8 cellular contexts compared by ENCODE assay signal in genomic region chr2:85540131-85540587, GRCh38. TPM values are rescaled to one million over a fixed set of nuclear protein-coding genes. Genes with fewer than 3 reads are reported as not detected.
DNase-seq lines count a peak whose midpoint lies in the region; ATAC-seq and TF ChIP-seq lines count a peak whose summit lies in the region.

No MANE protein-coding gene starts in this region.

- no peak for TF ChIP-seq CTCF in AG04450 (IDR thresholded peaks at IDR 0.05; ENCODE audit: low read depth, low read length)
- TF ChIP-seq CTCF in IMR-90 (conservative IDR thresholded peaks at IDR 0.05; ENCODE audit: low read depth, low read length) = no peak
- no peak for TF ChIP-seq CTCF in astrocyte of the spinal cord (IDR thresholded peaks at IDR 0.05; ENCODE audit: low read depth, low read length)
- TF ChIP-seq CTCF in vagina (IDR thresholded peaks at IDR 0.05) = no peak

- peak overlapping the region; percentile 97 for H3K9ac ChIP-seq in IMR-90 (ENCODE audit: low read depth, low read length)

- peaks cover 8% of the 10 kb centered on the region; the same call in 1 of the 2 replicates for H3K9me1 ChIP-seq in IMR-90 (ENCODE audit: insufficient read depth, low read length)

- no peak overlapping the region for H4K91ac ChIP-seq in IMR-90 (ENCODE audit: insufficient read depth, low read depth, low read length)

- no peak overlapping the region for H2AK5ac ChIP-seq in IMR-90 (ENCODE audit: low read depth, low read length)

- H2AFZ ChIP-seq in IMR-90 (replicated peaks; ENCODE audit: low read length, poor library complexity) = no peak overlapping the region

- H3K36me3 ChIP-seq in IMR-90 (ENCODE audit: control insufficient read depth, insufficient read depth, low read length) (peaks cover 26% of the 10 kb centered on the region), vagina (peaks cover 0 to 34% of the 10 kb centered on the region in 2 donors)

- ATAC-seq in IMR-90 (ENCODE audit: low read depth) = no peak
- no peak for ATAC-seq in GM18505 (IDR thresholded peaks at IDR 0.05; ENCODE audit: unreplicated experiment)

- no TSS peak for BruUV-seq in IMR-90 (replicated peaks; lab: Mats Ljungman, UMichigan)

- no peak overlapping the region for H2BK20ac ChIP-seq in IMR-90 (ENCODE audit: low read depth, low read length)

- peak overlapping the region in 1 of 2 experiments; percentile 62; a peak in 1 of 4 replicates for H4K8ac ChIP-seq in IMR-90 (ENCODE audit: low read depth in 2 of 2, low read length in 2 of 2)

- H2BK120ac ChIP-seq in IMR-90 (ENCODE audit: low read depth, low read length) = peak overlapping the region; percentile 31; the same call in 1 of the 2 replicates

- H3K9me3 ChIP-seq in AG04450 (ENCODE audit: control insufficient read depth, insufficient read depth, low read length) (no peaks in the 10 kb centered on the region; the same call in 1 of the 2 replicates), IMR-90 (ENCODE audit: control insufficient read depth, insufficient read depth, low read length) (no peaks in the 10 kb centered on the region), vagina (no peaks in the 10 kb centered on the region)

- H4K20me1 ChIP-seq in IMR-90 (ENCODE audit: insufficient read depth, low read length) = peaks cover 61% of the 10 kb centered on the region

- peak overlapping the region; percentile 50 for H3K27ac ChIP-seq in AG04450 (ENCODE audit: low read depth, low read length)
- peak overlapping the region; percentile 92 for H3K27ac ChIP-seq in IMR-90 (ENCODE audit: insufficient read depth, low read length)
- H3K27ac ChIP-seq in vagina = peak overlapping the region; percentile 99

- TF ChIP-seq RAD21 in IMR-90 (IDR thresholded peaks at IDR 0.05; ENCODE audit: low read length) = no peak

- peak overlapping the region; percentile 93 for H3K4ac ChIP-seq in IMR-90 (ENCODE audit: low read depth, low read length)

- DNase-seq in AG04450 (ENCODE audit: low read depth, low spot score) (no peak), IMR-90 (peak; percentile 32), astrocyte of the spinal cord (ENCODE audit: low read depth, low spot score) (no peak), medulla oblongata (ENCODE audit: extremely low spot score) (peak; percentile 37), vagina (ENCODE audit: extremely low spot score in 2 of 2) (no peak), T-helper 9 cell (no peak)
- no peak for DNase-seq in activated CD4-positive, alpha-beta T cell treated with anti-CD3 and anti-CD28 coated beads, Interleukin-2, amount 50 U/mL, for 4 hours

- intact Hi-C loops in IMR-90 (cut with micrococcal nuclease) = no loop called here
- intact Hi-C loops in vagina (cut with DNase I) = loop anchor here (10.0 kb wide), 1 partner anchor 65 kb away; the partner anchor contains the start of gene TMEM150A

- peak overlapping the region; percentile 70 for H3K4me2 ChIP-seq in IMR-90 (ENCODE audit: low read depth, low read length)

- TF ChIP-seq POLR2A in IMR-90 (IDR thresholded peaks at IDR 0.05; ENCODE audit: low read depth, low read length) (no peak), vagina (IDR thresholded peaks at IDR 0.05) (no peak), GM18505 (IDR thresholded peaks at IDR 0.05; ENCODE audit: borderline replicate concordance, extremely low read depth, insufficient read depth, insufficient read length) (no peak)

- H3K56ac ChIP-seq in IMR-90 (ENCODE audit: extremely low read depth, insufficient read depth, low read length) = peak overlapping the region; percentile 83

- peak overlapping the region; percentile 100 for H2AK9ac ChIP-seq in IMR-90 (replicated peaks; ENCODE audit: low read depth, low read length, poor library complexity)

- H3K23ac ChIP-seq in IMR-90 (ENCODE audit: low read depth, low read length) = peak overlapping the region; percentile 96

- peak overlapping the region; percentile 28; the same call in 1 of the 2 replicates for H4K5ac ChIP-seq in IMR-90 (ENCODE audit: low read depth, low read length)

- CTCF ChIA-PET in AG04450 (lab: Charles Lee) (interaction anchor here (0.7 to 7.2 kb wide), 3 partner anchors 11 to 120 kb away, joined by 3 to 53 read pairs (median 7); no protein-coding TSS in a partner anchor), IMR-90 (lab: Yijun Ruan, JAX) (interaction anchor here (1.5 to 2.4 kb wide), 2 partner anchors 111 to 120 kb away, joined by 3 to 7 read pairs; no protein-coding TSS in a partner anchor)

- peak overlapping the region; percentile 100 for H3K4me3 ChIP-seq in AG04450 (ENCODE audit: low read depth, low read length)
- H3K4me3 ChIP-seq in IMR-90 (ENCODE audit: insufficient read depth, low read depth, low read length) = peak overlapping the region; percentile 78
- H3K4me3 ChIP-seq in astrocyte of the spinal cord (ENCODE audit: low read depth, low read length) = peak overlapping the region; percentile 64
- H3K4me3 ChIP-seq in vagina = peak overlapping the region; percentile 88 to 89

- in situ Hi-C loops in IMR-90 (cut with MboI; ENCODE audit: low sequenced_read_pairs) = no loop called here
- in situ Hi-C loops in astrocyte of the spinal cord (cut with HindIII; ENCODE audit: low sequenced_read_pairs) = loop anchor here (25.0 kb wide), 1 partner anchor 128 kb away; the partner anchor contains the start of genes CAPG and SH2D6

- peaks cover 20 to 48% of the 10 kb centered on the region in 2 experiments for H3K79me1 ChIP-seq in IMR-90 (ENCODE audit: low read depth in 1 of 2, low read length in 2 of 2)

- H3K4me1 ChIP-seq in IMR-90 (ENCODE audit: control insufficient read depth, insufficient read depth, low read length) (peaks cover 10% of the 10 kb centered on the region), vagina (peaks cover 58% of the 10 kb centered on the region)

- POLR2A ChIA-PET in AG04450 (lab: Yijun Ruan, JAX) (interaction anchor here (0.6 to 5.0 kb wide), 21 partner anchors 9 to 473 kb away, joined by 3 to 172 read pairs (median 6); partner anchors contain the start of genes ELMOD3, RETSAT, RNF181 and SH2D6), IMR-90 (lab: Charles Lee; ENCODE audit: unreplicated experiment) (interaction anchor here (0.6 to 3.6 kb wide), 11 partner anchors 10 to 220 kb away, joined by 3 to 42 read pairs (median 6); no protein-coding TSS in a partner anchor)

- H3K27me3 ChIP-seq in AG04450 (ENCODE audit: control insufficient read depth, insufficient read depth, low read length) (no peaks in the 10 kb centered on the region), IMR-90 (ENCODE audit: control insufficient read depth, insufficient read depth, low read length) (no peaks in the 10 kb centered on the region), vagina (no peaks in the 10 kb centered on the region)

- peak overlapping the region; percentile 21; the same call in 1 of the 2 replicates for H3K18ac ChIP-seq in IMR-90 (ENCODE audit: low read depth, low read length)

- 0% methylated on average over 3 of the region's 8 CpGs; no CpG with 5 or more reads in 1 of the 2 experiments for WGBS in IMR-90 (ENCODE audit: extremely low coverage in 2 of 2, insufficient read length in 1 of 2), 2 experiments

- peak overlapping the region; percentile 91 for H2BK5ac ChIP-seq in IMR-90 (ENCODE audit: low read depth, low read length, poor library complexity, severe bottlenecking)

- H3K14ac ChIP-seq in IMR-90 (replicated peaks; ENCODE audit: low read depth, low read length) = peak overlapping the region; percentile 97

- dilution Hi-C loops in IMR-90 (cut with HindIII; ENCODE audit: low sequenced_read_pairs, unreplicated experiment) = no loop called here

- no peak overlapping the region for H2BK15ac ChIP-seq in IMR-90 (ENCODE audit: low read depth, low read length)

TF ChIP-seq in IMR-90, 13 proteins besides CTCF, POLR2A, EP300 and RAD21 (continues in another document):
- TF ChIP-seq SMC3 (IDR thresholded peaks at IDR 0.05; ENCODE audit: low read depth, low read length) (no peak), USF2 (IDR thresholded peaks at IDR 0.05; ENCODE audit: low read depth, low read length) (no peak)

RNA-seq across cellular contexts. Expression of gene MAT2A, which starts 1.2 kb away (rescaled TPM):
- 362 and 409 TPM in 2 replicates for polyA plus RNA-seq in AG04450 (2011; rRNA removed)
- polyA minus RNA-seq in AG04450 (2011; rRNA and poly(A)+ RNA removed) = 184 and 266 TPM in 2 replicates
- 94.1 and 98.9 TPM in 2 replicates for total RNA-seq in IMR-90 (2012; rRNA removed)
- polyA plus RNA-seq in IMR-90 (2012; rRNA removed) = 158 and 223 TPM in 2 replicates
- 40.6 and 65.5 TPM in 2 replicates for polyA plus RNA-seq in IMR-90 (2012; cell fraction: cytosol; rRNA removed)
- 581 and 1,265 TPM in 2 replicates for polyA plus RNA-seq in IMR-90 (2012; cell fraction: nucleus; rRNA removed; ENCODE audit: low replicate concordance)
- 177 TPM for total RNA-seq in vagina

RNA-seq across cellular contexts. Expression of gene GGCX, which starts 21.1 kb away (rescaled TPM):
- polyA plus RNA-seq in AG04450 (2011; rRNA removed) = 44.0 and 53.8 TPM in 2 replicates
- 80.2 and 104 TPM in 2 replicates for polyA minus RNA-seq in AG04450 (2011; rRNA and poly(A)+ RNA removed)
- 31.9 and 35.0 TPM in 2 replicates for total RNA-seq in IMR-90 (2012; rRNA removed)
- 37.0 and 39.4 TPM in 2 replicates for polyA plus RNA-seq in IMR-90 (2012; rRNA removed)
- polyA plus RNA-seq in IMR-90 (2012; cell fraction: cytosol; rRNA removed) = 57.1 and 81.4 TPM in 2 replicates
- 60.6 and 63.6 TPM in 2 replicates for polyA plus RNA-seq in IMR-90 (2012; cell fraction: nucleus; rRNA removed; ENCODE audit: low replicate concordance)
- 18.2 TPM for total RNA-seq in vagina

RNA-seq across cellular contexts. Expression of gene VAMP8, which starts 37.2 kb away (rescaled TPM):
- 2.6 and 3.6 TPM in 2 replicates for polyA plus RNA-seq in AG04450 (2011; rRNA removed)
- polyA minus RNA-seq in AG04450 (2011; rRNA and poly(A)+ RNA removed) = 0.48 and 0.55 TPM in 2 replicates
- 0.83 and 0.90 TPM in 2 replicates for total RNA-seq in IMR-90 (2012; rRNA removed)
- polyA plus RNA-seq in IMR-90 (2012; rRNA removed) = 1.7 and 1.9 TPM in 2 replicates
- polyA plus RNA-seq in IMR-90 (2012; cell fraction: cytosol; rRNA removed) = 0.82 and 2.4 TPM in 2 replicates
- 0.13 and 2.1 TPM in 2 replicates for polyA plus RNA-seq in IMR-90 (2012; cell fraction: nucleus; rRNA removed; ENCODE audit: low replicate concordance)
- 46.2 TPM for total RNA-seq in vagina

RNA-seq across cellular contexts. Expression of gene VAMP5, which starts 44.1 kb away (rescaled TPM):
- polyA plus RNA-seq in AG04450 (2011; rRNA removed) (100 and 123 TPM in 2 replicates), IMR-90 (2012; rRNA removed) (103 and 121 TPM in 2 replicates)
- 67.4 and 76.8 TPM in 2 replicates for polyA minus RNA-seq in AG04450 (2011; rRNA and poly(A)+ RNA removed)
- total RNA-seq in IMR-90 (2012; rRNA removed) (13.8 and 27.8 TPM in 2 replicates), vagina (42.5 TPM)
- polyA plus RNA-seq in IMR-90 (2012; cell fraction: cytosol; rRNA removed) = 209 and 319 TPM in 2 replicates
- polyA plus RNA-seq in IMR-90 (2012; cell fraction: nucleus; rRNA removed; ENCODE audit: low replicate concordance) = 51.1 and 83.2 TPM in 2 replicates

RNA-seq across cellular contexts. Expression of gene RNF181, which starts 55.4 kb away (rescaled TPM):
- polyA plus RNA-seq in AG04450 (2011; rRNA removed) (260 and 351 TPM in 2 replicates), IMR-90 (2012; rRNA removed) (438 and 481 TPM in 2 replicates)
- 140 and 199 TPM in 2 replicates for polyA minus RNA-seq in AG04450 (2011; rRNA and poly(A)+ RNA removed)
- total RNA-seq in IMR-90 (2012; rRNA removed) (326 and 498 TPM in 2 replicates), vagina (107 TPM)
- 538 and 709 TPM in 2 replicates for polyA plus RNA-seq in IMR-90 (2012; cell fraction: cytosol; rRNA removed)
- 203 and 232 TPM in 2 replicates for polyA plus RNA-seq in IMR-90 (2012; cell fraction: nucleus; rRNA removed; ENCODE audit: low replicate concordance)

Comparison
In these comparisons a context has a peak if more than half of its experiments do, and no peak if none do; other contexts are left out.
1. DNase-seq: peak in IMR-90 (single experiment) and medulla oblongata (single experiment); none in AG04450 (single experiment), astrocyte of the spinal cord (single experiment), vagina (0 of 2), activated CD4-positive, alpha-beta T cell treated with anti-CD3 and anti-CD28 coated beads, Interleukin-2, amount 50 U/mL, for 4 hours (0 of 2) and T-helper 9 cell (single experiment).
2. RNA of gene VAMP8, which starts 37.2 kb away (total RNA-seq): 46.2 TPM in vagina (single experiment); 0.83 to 0.90 TPM in IMR-90; every median in the first group is over 10 times any median in the second.
3. Peak in every context shown above with its lines, with median percentiles within 50 percentile points of each other: H3K27ac ChIP-seq and H3K4me3 ChIP-seq.